In the genomic region with DNA sequence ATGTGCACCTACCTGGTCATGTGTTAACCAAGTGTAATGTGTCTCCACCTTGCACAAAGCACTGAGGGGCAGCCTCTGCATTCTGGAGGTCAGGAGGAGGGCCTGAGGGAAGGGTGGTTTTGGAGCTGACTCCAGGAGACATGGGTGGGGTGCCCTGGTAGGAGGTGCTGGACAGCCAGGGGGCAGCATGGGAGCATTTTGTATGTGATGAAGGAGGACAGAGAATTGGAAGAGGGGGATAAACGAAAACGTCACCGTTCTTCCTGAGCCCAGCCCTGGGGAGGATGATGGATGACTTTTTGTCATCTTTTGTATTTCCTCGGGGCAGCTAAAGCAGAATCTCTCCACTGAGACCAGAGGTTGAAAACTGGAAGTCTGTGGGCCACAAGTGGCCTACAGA, we compare ENCODE assay signal across 9 cellular contexts.
DNase-seq lines count a peak whose midpoint lies in the region; ATAC-seq and TF ChIP-seq lines count a peak whose summit lies in the region.
"Had no signal": no experiment of that assay in that cellular context is flagged by ENCODE, and none has a peak within 500 bp of the region (broad histone marks: within the 10 kb centered on the region; RNA-seq: fewer than 3 reads in every experiment).

No MANE protein-coding gene starts in this region.

- no peak overlapping the region for H3K4me2 ChIP-seq in PC-3 (ENCODE audit: low read length)

- H3K9me3 ChIP-seq in PC-3 (ENCODE audit: low read length) = no peaks in the 10 kb centered on the region

- no peak overlapping the region for H2AFZ ChIP-seq in PC-3 (ENCODE audit: low read length)

- H3K36me3 ChIP-seq in PC-3 (ENCODE audit: low read depth, low read length) = no peaks in the 10 kb centered on the region

- no peaks in the 10 kb centered on the region for H3K9me2 ChIP-seq in PC-3 (replicated peaks; ENCODE audit: low read length)

- CTCF ChIA-PET in PC-3 (lab: Charles Lee) = no interaction called here

- peaks cover 4% of the 10 kb centered on the region; the same call in 1 of the 2 replicates for H3K4me1 ChIP-seq in PC-3 (ENCODE audit: insufficient read depth, low read length)

- H3K36me3 Mint-ChIP-seq in natural killer cell = no peaks in the 10 kb centered on the region

- H3F3A ChIP-seq in PC-3 (ENCODE audit: low read length, unreplicated experiment) = no peaks in the 10 kb centered on the region

- DNase-seq in NCI-H748 (lab: John Stamatoyannopoulos, UW; ENCODE audit: unreplicated experiment) = peak; percentile 2
- DNase-seq in NCI-H748 treated with DMSO at 0.1 percent for 48 hours (lab: John Stamatoyannopoulos, UW) = no peak
- DNase-seq in PC-3 = peak; percentile 15
- DNase-seq in fibroblast of the aortic adventitia (ENCODE audit: low read depth) = peak; percentile 50
- no peak for DNase-seq in sciatic nerve (ENCODE audit: low spot score)
- DNase-seq in natural killer cell = no peak
- DNase-seq in NCI-H2196 (lab: John Stamatoyannopoulos, UW; ENCODE audit: unreplicated experiment) = no peak

- TF ChIP-seq CTCF in PC-3 (conservative IDR thresholded peaks at IDR 0.05; ENCODE audit: low read depth, low read length) (peak; percentile 51), fibroblast of the aortic adventitia (IDR thresholded peaks at IDR 0.05; ENCODE audit: insufficient read depth, low read length) (peak; percentile 56), natural killer cell (IDR thresholded peaks at IDR 0.05) (no peak)

- H3K9me3 Mint-ChIP-seq in natural killer cell = no peaks in the 10 kb centered on the region

- H3K4me1 Mint-ChIP-seq in natural killer cell = peaks cover 0 to 12% of the 10 kb centered on the region in 2 donors
- H3K4me1 Mint-ChIP-seq: B cell had no signal

- ATAC-seq in PC-3 = peak; percentile 38; the same call in 1 of the 2 replicates
- ATAC-seq in sciatic nerve = peak; percentile 45
- no peak for ATAC-seq in natural killer cell
- no peak for ATAC-seq in HG03565 (IDR thresholded peaks at IDR 0.05; ENCODE audit: unreplicated experiment)

- POLR2A ChIA-PET in PC-3 (lab: Charles Lee; ENCODE audit: unreplicated experiment) = no interaction called here

- H3K27ac ChIP-seq in PC-3 (ENCODE audit: low read length) = no peak overlapping the region

- H3K27ac Mint-ChIP-seq in natural killer cell = no peak overlapping the region
- H3K27ac Mint-ChIP-seq: B cell had no signal

- intact Hi-C loops in PC-3 (cut with micrococcal nuclease) = no loop called here
- intact Hi-C loops in sciatic nerve (cut with DNase I) = no loop called here
- intact Hi-C loops in natural killer cell (cut with micrococcal nuclease) = no loop called here

- no peaks in the 10 kb centered on the region for H3K79me2 ChIP-seq in PC-3 (ENCODE audit: low read length)

- BruUV-seq in PC-3 (replicated peaks; lab: Mats Ljungman, UMichigan) = no TSS peak

- H3K9ac ChIP-seq in PC-3 (ENCODE audit: low read length) = no peak overlapping the region

- no peaks in the 10 kb centered on the region for H3K27me3 Mint-ChIP-seq in natural killer cell (ENCODE audit: low read depth in 2 of 2)
- H3K27me3 Mint-ChIP-seq: B cell had no signal

- H3K4me3 ChIP-seq in PC-3 (ENCODE audit: low read length) (no peak overlapping the region), fibroblast of the aortic adventitia (ENCODE audit: low read depth, low read length) (no peak overlapping the region)

- H4K20me1 ChIP-seq in PC-3 (ENCODE audit: low read length) = no peaks in the 10 kb centered on the region

- no peaks in the 10 kb centered on the region for H3K27me3 ChIP-seq in PC-3 (ENCODE audit: low read length)

- no peak overlapping the region for H3K4me3 Mint-ChIP-seq in natural killer cell
- H3K4me3 Mint-ChIP-seq: B cell had no signal

Comparison
In these comparisons a context has a peak if more than half of its experiments do, and no peak if none do; other contexts are left out.
1. DNase-seq: peak in NCI-H748 (single experiment), PC-3 (single experiment) and fibroblast of the aortic adventitia (single experiment); none in NCI-H748 treated with DMSO at 0.1 percent for 48 hours (single experiment), sciatic nerve (single experiment), natural killer cell (single experiment) and NCI-H2196 (single experiment).
2. ATAC-seq: peak in PC-3 (single experiment) and sciatic nerve (single experiment); none in natural killer cell (0 of 3) and HG03565 (single experiment).